In the genomic region with DNA sequence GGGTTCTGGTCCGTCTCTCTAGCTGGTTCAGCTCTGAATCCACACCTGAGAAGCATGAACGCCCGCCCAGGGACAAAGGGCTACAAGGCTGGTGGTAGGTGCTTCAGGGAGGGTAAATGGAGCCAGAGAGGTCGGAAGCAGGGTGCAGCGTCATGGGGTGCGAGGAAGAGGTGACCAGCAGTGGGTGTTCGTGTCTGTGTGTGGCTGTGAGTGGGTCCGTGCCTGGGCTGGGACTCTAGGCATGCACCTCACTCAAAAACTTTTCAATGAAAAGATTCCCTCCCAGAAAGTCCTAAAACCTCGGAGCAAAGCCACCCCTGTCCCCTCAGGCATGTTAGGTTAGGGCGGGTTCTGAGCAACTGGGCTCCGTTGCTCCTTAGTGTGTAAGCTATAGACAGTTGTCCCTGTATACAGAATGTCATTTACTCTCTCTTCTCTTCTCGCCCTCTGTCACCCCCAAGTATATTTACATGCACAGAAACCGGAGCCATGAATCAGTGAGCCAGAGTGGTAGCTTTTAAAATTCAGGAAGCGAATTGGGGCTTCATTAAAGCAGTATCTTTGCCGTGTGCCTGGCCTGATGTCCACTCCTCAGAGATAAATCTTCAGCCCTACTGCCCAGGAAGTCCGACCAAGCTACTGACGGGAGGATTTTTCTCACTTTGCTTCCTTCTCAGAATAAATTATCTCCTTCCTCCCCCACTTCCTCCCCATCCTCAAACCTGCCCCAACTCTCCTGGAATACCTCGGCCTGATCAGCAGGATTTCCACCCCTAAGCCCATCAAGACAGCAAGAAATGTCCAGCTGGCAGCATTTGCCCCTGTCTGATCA, we compare ENCODE assay signal across 14 cellular contexts. TPM values are rescaled to one million over a fixed set of nuclear protein-coding genes. Genes with fewer than 3 reads are reported as not detected.
DNase-seq lines count a peak whose midpoint lies in the region; ATAC-seq and TF ChIP-seq lines count a peak whose summit lies in the region.
"Had no signal": no experiment of that assay in that cellular context is flagged by ENCODE, and none has a peak within 500 bp of the region (broad histone marks: within the 10 kb centered on the region; RNA-seq: fewer than 3 reads in every experiment).

No MANE protein-coding gene starts in this region.

- H3K27me3 ChIP-seq in iPS-18a (ENCODE audit: control insufficient read depth, insufficient read depth, low read length) (peaks cover 100% of the 10 kb centered on the region), smooth muscle cell (ENCODE audit: low read depth) (peaks cover 100% of the 10 kb centered on the region)

- H3K4me1 ChIP-seq in iPS-18a (ENCODE audit: control insufficient read depth, low read depth, low read length) (peaks cover 33% of the 10 kb centered on the region), smooth muscle cell (ENCODE audit: low read depth) (peaks cover 14% of the 10 kb centered on the region)

- no peaks in the 10 kb centered on the region for H3K9me3 Mint-ChIP-seq in activated T-cell treated with anti-CD3 and anti-CD28 coated beads, Interleukin-2, amount 50 U/mL, for 72 hours

- no peaks in the 10 kb centered on the region for H3K9me3 ChIP-seq in iPS-18a (ENCODE audit: control insufficient read depth, low read depth, low read length)
- H3K9me3 ChIP-seq in smooth muscle cell (replicated peaks; ENCODE audit: low read depth): no peaks in the 10 kb centered on the region
- H3K9me3 ChIP-seq: HAP-1, tibial artery had no signal

- peaks cover 88% of the 10 kb centered on the region for H3K4me1 Mint-ChIP-seq in activated T-cell treated with anti-CD3 and anti-CD28 coated beads, Interleukin-2, amount 50 U/mL, for 72 hours (ENCODE audit: low read depth)

- H3K27ac Mint-ChIP-seq in activated T-cell treated with anti-CD3 and anti-CD28 coated beads, Interleukin-2, amount 50 U/mL, for 72 hours: peak overlapping the region; percentile 3

- peak overlapping the region; percentile 36 for H3K4me2 ChIP-seq in smooth muscle cell

- ATAC-seq in activated T-cell treated with anti-CD3 and anti-CD28 coated beads, Interleukin-2, amount 50 U/mL, for 72 hours (replicated peaks in 1 of 2): peak; percentile 19 to 20
- ATAC-seq in GM19395 (IDR thresholded peaks at IDR 0.05; ENCODE audit: unreplicated experiment) (no peak), HG02759 (IDR thresholded peaks at IDR 0.05; ENCODE audit: unreplicated experiment) (no peak)
- ATAC-seq: Panc1 had no signal

- peak overlapping the region; percentile 67 to 87 for H3K4me3 Mint-ChIP-seq in activated T-cell treated with anti-CD3 and anti-CD28 coated beads, Interleukin-2, amount 50 U/mL, for 72 hours

- DNase-seq in activated T-cell treated with anti-CD3 and anti-CD28 coated beads, Interleukin-2, amount 50 U/mL, for 72 hours: peak in 1 of 2 donors; percentile 14
- no peak for DNase-seq in activated T-cell treated with anti-CD3 and anti-CD28 coated beads, Interleukin-2, amount 50 U/mL, for 1 hour
- DNase-seq in SK-N-DZ (ENCODE audit: low spot score) (peak; percentile 25), smooth muscle cell (lab: John Stamatoyannopoulos, UW; ENCODE audit: unreplicated experiment) (no peak), glomerular visceral epithelial cell (ENCODE audit: extremely low spot score) (no peak)
- DNase-seq: anterior cingulate cortex, IMR-90 had no signal

- H3K27ac ChIP-seq in iPS-18a (ENCODE audit: low read length) (no peak overlapping the region), smooth muscle cell (ENCODE audit: low read depth) (no peak overlapping the region)
- H3K27ac ChIP-seq: coronary artery, tibial artery had no signal

- H3K4me3 ChIP-seq in iPS-18a (ENCODE audit: low read length) (peak overlapping the region; percentile 9), smooth muscle cell (no peak overlapping the region)
- H3K4me3 ChIP-seq: HAP-1, tibial artery had no signal

- H3K27me3 Mint-ChIP-seq in activated T-cell treated with anti-CD3 and anti-CD28 coated beads, Interleukin-2, amount 50 U/mL, for 72 hours (ENCODE audit: low read depth): peaks cover 100% of the 10 kb centered on the region

- WGBS in smooth muscle cell (ENCODE audit: low lambda C conversion rate): 7% methylated on average over 18 of the region's 18 CpGs

- H4K20me1 ChIP-seq in smooth muscle cell (ENCODE audit: low read depth): no peaks in the 10 kb centered on the region

- H3K36me3 ChIP-seq in iPS-18a (ENCODE audit: control insufficient read depth, low read depth, low read length) (no peaks in the 10 kb centered on the region), smooth muscle cell (ENCODE audit: low read depth) (no peaks in the 10 kb centered on the region)
- H3K36me3 ChIP-seq: HAP-1, tibial artery had no signal

- no peaks in the 10 kb centered on the region for H3F3A ChIP-seq in smooth muscle cell (ENCODE audit: low read depth)

- no peak overlapping the region for H2AFZ ChIP-seq in smooth muscle cell (ENCODE audit: low read depth)

- H3K9ac ChIP-seq in iPS-18a (ENCODE audit: low read length) (no peak overlapping the region), smooth muscle cell (ENCODE audit: low read depth) (no peak overlapping the region)

- no peaks in the 10 kb centered on the region for H3K79me2 ChIP-seq in smooth muscle cell (ENCODE audit: low read depth)

- H3K36me3 Mint-ChIP-seq in activated T-cell treated with anti-CD3 and anti-CD28 coated beads, Interleukin-2, amount 50 U/mL, for 72 hours (ENCODE audit: insufficient read depth in 2 of 2): peaks cover 0 to 5% of the 10 kb centered on the region in 2 donors

- TF ChIP-seq CTCF in smooth muscle cell (IDR thresholded peaks at IDR 0.05; ENCODE audit: borderline replicate concordance, insufficient read depth, poor library complexity, severe bottlenecking): no peak

RNA-seq across cellular contexts. Expression of gene GATA3, which starts 12.2 kb away (rescaled TPM):
- 10 to 100 TPM; 40.4 to 50.2 TPM for total RNA-seq in activated T-cell treated with anti-CD3 and anti-CD28 coated beads, Interleukin-2, amount 50 U/mL, for 72 hours
- 61.7 and 63.5 TPM in 2 replicates for polyA plus RNA-seq in SK-N-DZ (2014; cell fraction: cytosol; rRNA removed)
- polyA plus RNA-seq in SK-N-DZ (2014; cell fraction: nucleus; rRNA removed): 52.1 and 84.8 TPM in 2 replicates
- total RNA-seq in smooth muscle cell: 2.3 and 5.2 TPM in 2 replicates
- polyA plus RNA-seq in smooth muscle cell: 6.9 and 22.6 TPM in 2 replicates
- total RNA-seq: IMR-90 had no signal

Comparison
In these comparisons a context has a peak if more than half of its experiments do, and no peak if none do; other contexts are left out.
1. ATAC-seq: peak in activated T-cell treated with anti-CD3 and anti-CD28 coated beads, Interleukin-2, amount 50 U/mL, for 72 hours (2 of 2); none in GM19395 (single experiment) and HG02759 (single experiment).